23 cellular contexts compared by ENCODE assay signal in genomic region chr10:18404530-18404929, GRCh38.
"Had no signal": no experiment of that assay in that cellular context is flagged by ENCODE, and none has a peak within 500 bp of the region (broad histone marks: within the 10 kb centered on the region; RNA-seq: fewer than 3 reads in every experiment).

No MANE protein-coding gene starts in this region.

- H3K4me1 ChIP-seq: Peyer's patch, SJSA1 had no signal

- H3K27ac ChIP-seq: brain microvascular endothelial cell, cardiac muscle cell, KMS-11, Peyer's patch, SJSA1 had no signal

- H3K36me3 ChIP-seq: brain microvascular endothelial cell, cardiac muscle cell, MG63, Peyer's patch, SJSA1 had no signal

- H3K9me3 ChIP-seq: MG63, Peyer's patch, SJSA1 had no signal

- H3K27me3 ChIP-seq: brain microvascular endothelial cell, cardiac muscle cell, MG63, Peyer's patch, SJSA1 had no signal

- H3K4me3 ChIP-seq: cardiac muscle cell, MG63, Peyer's patch, SJSA1 had no signal

- ATAC-seq: activated CD4-positive, CD25-positive, alpha-beta regulatory T cell treated with anti-CD3 and anti-CD28 coated beads, Interleukin-2, amount 50 U/mL, for 24 hours; activated CD8-positive, alpha-beta T cell treated with anti-CD3 and anti-CD28 coated beads for 36 hours; activated T-cell treated with anti-CD3 and anti-CD28 coated beads, Interleukin-2, amount 50 U/mL, for 72 hours had no signal

- H3K4me2 ChIP-seq: KMS-11 had no signal

- DNase-seq: activated CD4-positive, alpha-beta T cell treated with anti-CD3 and anti-CD28 coated beads for 4 hours; activated CD8-positive, alpha-beta memory T cell treated with anti-CD3 and anti-CD28 coated beads, Interleukin-2, amount 50 U/mL, for 4 hours; activated CD8-positive, alpha-beta T cell treated with anti-CD3 and anti-CD28 coated beads for 36 hours; activated gamma-delta T cell treated with Interleukin-2 at 50 U/mL for 16 hours; activated naive CD4-positive, alpha-beta T cell treated with anti-CD3 and anti-CD28 coated beads, Interleukin-2, amount 10 ng/mL, durations not matched to agents 7 days and 5 days; activated naive CD8-positive, alpha-beta T cell treated with anti-CD3 and anti-CD28 coated beads for 36 hours; activated T-cell treated with anti-CD3 and anti-CD28 coated beads, Interleukin-2, amount 50 U/mL, for 72 hours; brain microvascular endothelial cell; MG63; MV-4-11; NCI-H1092 treated with DMSO at 0.1 percent for 48 hours; NCI-H1417 treated with DMSO at 0.1 percent for 48 hours; NCI-H1694 treated with DMSO at 0.1 percent for 48 hours; NCI-H2029 treated with DMSO at 0.1 percent for 48 hours; NCI-H446 treated with DMSO at 0.1 percent for 48 hours; NCI-H524 treated with DMSO at 0.1 percent for 48 hours; NCI-H748 treated with DMSO at 0.1 percent for 48 hours; Peyer's patch; SHP77 had no signal

- H3K9ac ChIP-seq: KMS-11 had no signal
